ENCODE assay signal across 25 cellular contexts in genomic region chr5:112348915-112349314, GRCh38.
"Had no signal": no experiment of that assay in that cellular context is flagged by ENCODE, and none has a peak within 500 bp of the region (broad histone marks: within the 10 kb centered on the region; RNA-seq: fewer than 3 reads in every experiment).

No MANE protein-coding gene starts in this region.

- H3K36me3 ChIP-seq: ascending aorta, breast epithelium, cardiac muscle cell, colonic mucosa had no signal

- H3K4me1 ChIP-seq: breast epithelium, colonic mucosa had no signal

- H3K27me3 ChIP-seq: ascending aorta, breast epithelium, cardiac muscle cell, colonic mucosa had no signal

- ATAC-seq: activated CD4-positive, alpha-beta T cell treated with anti-CD3 and anti-CD28 coated beads for 36 hours; activated CD8-positive, alpha-beta memory T cell treated with anti-CD3 and anti-CD28 coated beads, Interleukin-2, amount 10 ng/mL, durations not matched to agents 7 days and 5 days; activated CD8-positive, alpha-beta T cell treated with anti-CD3 and anti-CD28 coated beads, Interleukin-2, amount 10 ng/mL, durations not matched to agents 7 days and 5 days; activated naive CD4-positive, alpha-beta T cell treated with anti-CD3 and anti-CD28 coated beads, Interleukin-2, amount 50 U/mL, for 72 hours had no signal

- H3K4me3 ChIP-seq: ascending aorta, breast epithelium, cardiac muscle cell, colonic mucosa had no signal

- H3K27ac ChIP-seq: ascending aorta, breast epithelium, cardiac muscle cell, colonic mucosa, epithelial cell of prostate had no signal

- DNase-seq: activated CD4-positive, alpha-beta memory T cell treated with anti-CD3 and anti-CD28 coated beads for 36 hours; activated CD4-positive, alpha-beta T cell treated with anti-CD3 and anti-CD28 coated beads for 36 hours; activated CD4-positive, alpha-beta T cell treated with anti-CD3 and anti-CD28 coated beads, Interleukin-2, amount 10 ng/mL, durations not matched to agents 24 days and 14 days; activated CD4-positive, CD25-positive, alpha-beta regulatory T cell; activated CD4-positive, CD25-positive, alpha-beta regulatory T cell treated with anti-CD3 and anti-CD28 coated beads, Interleukin-2, amount 50 U/mL, for 72 hours; activated CD8-positive, alpha-beta memory T cell treated with anti-CD3 and anti-CD28 coated beads, Interleukin-2, amount 10 ng/mL, durations not matched to agents 7 days and 5 days; activated CD8-positive, alpha-beta memory T cell treated with anti-CD3 and anti-CD28 coated beads, Interleukin-2, amount 50 U/mL, for 4 hours; activated CD8-positive, alpha-beta T cell treated with anti-CD3 and anti-CD28 coated beads, Interleukin-2, amount 10 ng/mL, durations not matched to agents 7 days and 5 days; activated effector memory CD4-positive, alpha-beta T cell treated with anti-CD3 and anti-CD28 coated beads, Interleukin-2, amount 50 U/mL, for 16 hours; activated naive CD4-positive, alpha-beta T cell treated with anti-CD3 and anti-CD28 coated beads, Interleukin-2, amount 10 ng/mL, durations not matched to agents 7 days and 5 days; activated naive CD8-positive, alpha-beta T cell treated with anti-CD3 and anti-CD28 coated beads, Interleukin-2, amount 10 ng/mL, durations not matched to agents 7 days and 5 days; activated T-cell treated with anti-CD3 and anti-CD28 coated beads, Interleukin-2, amount 50 U/mL, for 1 hour; activated T-cell treated with anti-CD3 and anti-CD28 coated beads, Interleukin-2, amount 50 U/mL, for 48 hours; central memory CD4-positive, alpha-beta T cell; cerebellar nuclear complex; colonic mucosa; effector CD8-positive, alpha-beta T cell; foreskin fibroblast; head of caudate nucleus; T-helper 2 cell had no signal

- H3K9me3 ChIP-seq: ascending aorta, breast epithelium, colonic mucosa had no signal
